In genomic region chr9:5459289-5459829, GRCh38 we compare ENCODE assay signal across 10 cellular contexts. TPM values are rescaled to one million over a fixed set of nuclear protein-coding genes. Genes with fewer than 3 reads are reported as not detected.
DNase-seq lines count a peak whose midpoint lies in the region; ATAC-seq and TF ChIP-seq lines count a peak whose summit lies in the region.
"Had no signal": no experiment of that assay in that cellular context is flagged by ENCODE, and none has a peak within 500 bp of the region (broad histone marks: within the 10 kb centered on the region; RNA-seq: fewer than 3 reads in every experiment).

No MANE protein-coding gene starts in this region.

- DNase-seq in AG10803 (ENCODE audit: low read depth) (peak; percentile 73), NCI-H1048 (lab: John Stamatoyannopoulos, UW) (no peak), NCI-H526 treated with DMSO at 0.1 percent for 48 hours (lab: John Stamatoyannopoulos, UW) (no peak), medulla oblongata (ENCODE audit: extremely low spot score) (no peak), GDM1 (lab: John Stamatoyannopoulos, UW) (no peak)
- DNase-seq in activated naive CD8-positive, alpha-beta T cell treated with anti-CD3 and anti-CD28 coated beads, Interleukin-2, amount 10 ng/mL, durations not matched to agents 7 days and 5 days, result no peak
- DNase-seq: DMS79 treated with DMSO at 0.1 percent for 48 hours, glutamatergic neuron had no signal

- H3K27ac Mint-ChIP-seq in activated naive CD8-positive, alpha-beta T cell treated with anti-CD3 and anti-CD28 coated beads, Interleukin-2, amount 10 ng/mL, durations not matched to agents 7 days and 5 days, result peak overlapping the region; percentile 72

- ATAC-seq in GM19328 (IDR thresholded peaks at IDR 0.05; ENCODE audit: unreplicated experiment), result peak; percentile 56
- ATAC-seq in HG03159 (IDR thresholded peaks at IDR 0.05; ENCODE audit: unreplicated experiment), result peak; percentile 54
- peak; percentile 45 for ATAC-seq in activated naive CD8-positive, alpha-beta T cell treated with anti-CD3 and anti-CD28 coated beads, Interleukin-2, amount 10 ng/mL, durations not matched to agents 7 days and 5 days (ENCODE audit: low read depth)

- H3K4me3 Mint-ChIP-seq in activated naive CD8-positive, alpha-beta T cell treated with anti-CD3 and anti-CD28 coated beads, Interleukin-2, amount 10 ng/mL, durations not matched to agents 7 days and 5 days, result peak overlapping the region; percentile 28

- peaks cover 48% of the 10 kb centered on the region for H3K36me3 Mint-ChIP-seq in activated naive CD8-positive, alpha-beta T cell treated with anti-CD3 and anti-CD28 coated beads, Interleukin-2, amount 10 ng/mL, durations not matched to agents 7 days and 5 days

- POLR2A ChIA-PET in activated naive CD8-positive, alpha-beta T cell treated with anti-CD3 and anti-CD28 coated beads, Interleukin-2, amount 10 ng/mL, durations not matched to agents 7 days and 5 days (lab: Charles Lee), result interaction anchor here (1.2 to 2.2 kb wide), 2 partner anchors 9 to 169 kb away, joined by 4 to 6 read pairs; partner anchors contain the start of genes CD274 and RIC1

- TF ChIP-seq CTCF in AG10803 (conservative IDR thresholded peaks at IDR 0.05; ENCODE audit: low read length), result no peak

- H3K9me3 Mint-ChIP-seq in activated naive CD8-positive, alpha-beta T cell treated with anti-CD3 and anti-CD28 coated beads, Interleukin-2, amount 10 ng/mL, durations not matched to agents 7 days and 5 days, result no peaks in the 10 kb centered on the region

- no peak overlapping the region for H3K4me3 ChIP-seq in AG10803 (ENCODE audit: low read length)

- H3K27me3 Mint-ChIP-seq in activated naive CD8-positive, alpha-beta T cell treated with anti-CD3 and anti-CD28 coated beads, Interleukin-2, amount 10 ng/mL, durations not matched to agents 7 days and 5 days, result no peaks in the 10 kb centered on the region

- H3K4me1 Mint-ChIP-seq in activated naive CD8-positive, alpha-beta T cell treated with anti-CD3 and anti-CD28 coated beads, Interleukin-2, amount 10 ng/mL, durations not matched to agents 7 days and 5 days, result peaks cover 24% of the 10 kb centered on the region

RNA-seq across cellular contexts. Expression of gene CD274, which starts 9.0 kb away (rescaled TPM):
- total RNA-seq in activated naive CD8-positive, alpha-beta T cell treated with anti-CD3 and anti-CD28 coated beads, Interleukin-2, amount 10 ng/mL, durations not matched to agents 7 days and 5 days, result 1 to 10 TPM; 6.8 to 9.8 TPM

RNA-seq across cellular contexts. Expression of gene PLGRKT, which starts 21.6 kb away (rescaled TPM):
- 10 to 100 TPM; 25.5 to 27.0 TPM for total RNA-seq in activated naive CD8-positive, alpha-beta T cell treated with anti-CD3 and anti-CD28 coated beads, Interleukin-2, amount 10 ng/mL, durations not matched to agents 7 days and 5 days

RNA-seq across cellular contexts. Expression of gene PDCD1LG2, which starts 51.0 kb away (rescaled TPM):
- total RNA-seq in activated naive CD8-positive, alpha-beta T cell treated with anti-CD3 and anti-CD28 coated beads, Interleukin-2, amount 10 ng/mL, durations not matched to agents 7 days and 5 days, result 1 to 10 TPM in 1 of 2 experiments, under 1 TPM in 1; 0.44 to 1.0 TPM
